1 cellular context compared by ENCODE assay signal in the genomic region with DNA sequence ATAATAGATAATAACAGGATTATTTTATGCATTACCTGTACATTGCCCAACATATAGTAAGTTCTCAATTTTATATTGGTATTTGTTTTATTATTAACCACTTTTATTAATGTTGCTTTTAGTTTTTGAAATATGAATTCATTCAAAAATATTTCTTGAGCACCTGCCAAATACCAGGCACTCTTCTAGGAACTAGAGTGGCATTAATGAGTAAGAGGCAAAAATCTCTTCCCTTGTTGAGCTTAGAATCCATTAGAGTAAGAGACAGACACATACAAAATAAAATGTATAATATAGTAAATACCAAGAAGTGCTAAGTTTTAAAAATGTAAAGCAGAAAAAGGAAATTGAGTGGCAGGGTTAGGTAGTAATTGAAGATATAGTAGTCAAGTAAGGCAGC.
TF ChIP-seq lines count a peak whose summit lies in the region.

No MANE protein-coding gene starts in this region.

TF ChIP-seq in GM12878, 131 proteins besides CTCF, POLR2A, EP300 and RAD21:
- TF ChIP-seq RFX5 (IDR thresholded peaks at IDR 0.05; ENCODE audit: low read depth, low read length): no peak
- TF ChIP-seq MXI1 (IDR thresholded peaks at IDR 0.05; ENCODE audit: low read depth, low read length): no peak
- no peak for TF ChIP-seq KLF5 (IDR thresholded peaks at IDR 0.05; ENCODE audit: partially characterized antibody)
- TF ChIP-seq PAX5 (IDR thresholded peaks at IDR 0.05; ENCODE audit: borderline replicate concordance, low read depth, low read length): no peak
- TF ChIP-seq CBX5 (IDR thresholded peaks at IDR 0.05; ENCODE audit: low read depth): no peak
- no peak for TF ChIP-seq IRF5 (IDR thresholded peaks at IDR 0.05; ENCODE audit: borderline replicate concordance)
- TF ChIP-seq, protein P1, sequence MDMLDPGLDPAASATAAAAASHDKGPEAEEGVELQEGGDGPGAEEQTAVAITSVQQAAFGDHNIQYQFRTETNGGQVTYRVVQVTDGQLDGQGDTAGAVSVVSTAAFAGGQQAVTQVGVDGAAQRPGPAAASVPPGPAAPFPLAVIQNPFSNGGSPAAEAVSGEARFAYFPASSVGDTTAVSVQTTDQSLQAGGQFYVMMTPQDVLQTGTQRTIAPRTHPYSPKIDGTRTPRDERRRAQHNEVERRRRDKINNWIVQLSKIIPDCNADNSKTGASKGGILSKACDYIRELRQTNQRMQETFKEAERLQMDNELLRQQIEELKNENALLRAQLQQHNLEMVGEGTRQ (IDR thresholded peaks at IDR 0.05; ENCODE audit: borderline replicate concordance, low read depth, low read length): no peak
- TF ChIP-seq, protein P2, sequence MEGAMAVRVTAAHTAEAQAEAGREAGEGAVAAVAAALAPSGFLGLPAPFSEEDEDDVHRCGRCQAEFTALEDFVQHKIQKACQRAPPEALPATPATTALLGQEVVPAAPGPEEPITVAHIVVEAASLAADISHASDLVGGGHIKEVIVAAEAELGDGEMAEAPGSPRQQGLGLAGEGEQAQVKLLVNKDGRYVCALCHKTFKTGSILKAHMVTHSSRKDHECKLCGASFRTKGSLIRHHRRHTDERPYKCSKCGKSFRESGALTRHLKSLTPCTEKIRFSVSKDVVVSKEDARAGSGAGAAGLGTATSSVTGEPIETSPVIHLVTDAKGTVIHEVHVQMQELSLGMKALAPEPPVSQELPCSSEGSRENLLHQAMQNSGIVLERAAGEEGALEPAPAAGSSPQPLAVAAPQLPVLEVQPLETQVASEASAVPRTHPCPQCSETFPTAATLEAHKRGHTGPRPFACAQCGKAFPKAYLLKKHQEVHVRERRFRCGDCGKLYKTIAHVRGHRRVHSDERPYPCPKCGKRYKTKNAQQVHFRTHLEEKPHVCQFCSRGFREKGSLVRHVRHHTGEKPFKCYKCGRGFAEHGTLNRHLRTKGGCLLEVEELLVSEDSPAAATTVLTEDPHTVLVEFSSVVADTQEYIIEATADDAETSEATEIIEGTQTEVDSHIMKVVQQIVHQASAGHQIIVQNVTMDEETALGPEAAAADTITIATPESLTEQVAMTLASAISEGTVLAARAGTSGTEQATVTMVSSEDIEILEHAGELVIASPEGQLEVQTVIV (IDR thresholded peaks at IDR 0.05; ENCODE audit: borderline replicate concordance, partially characterized antibody): no peak
- TF ChIP-seq, protein P3, sequence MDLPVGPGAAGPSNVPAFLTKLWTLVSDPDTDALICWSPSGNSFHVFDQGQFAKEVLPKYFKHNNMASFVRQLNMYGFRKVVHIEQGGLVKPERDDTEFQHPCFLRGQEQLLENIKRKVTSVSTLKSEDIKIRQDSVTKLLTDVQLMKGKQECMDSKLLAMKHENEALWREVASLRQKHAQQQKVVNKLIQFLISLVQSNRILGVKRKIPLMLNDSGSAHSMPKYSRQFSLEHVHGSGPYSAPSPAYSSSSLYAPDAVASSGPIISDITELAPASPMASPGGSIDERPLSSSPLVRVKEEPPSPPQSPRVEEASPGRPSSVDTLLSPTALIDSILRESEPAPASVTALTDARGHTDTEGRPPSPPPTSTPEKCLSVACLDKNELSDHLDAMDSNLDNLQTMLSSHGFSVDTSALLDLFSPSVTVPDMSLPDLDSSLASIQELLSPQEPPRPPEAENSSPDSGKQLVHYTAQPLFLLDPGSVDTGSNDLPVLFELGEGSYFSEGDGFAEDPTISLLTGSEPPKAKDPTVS (IDR thresholded peaks at IDR 0.05; ENCODE audit: low read depth, low read length): no peak
- TF ChIP-seq SPI1 (IDR thresholded peaks at IDR 0.05; ENCODE audit: borderline replicate concordance, insufficient read depth, low read depth, low read length): no peak
